ENCODE assay signal across 7 cellular contexts in the genomic region with DNA sequence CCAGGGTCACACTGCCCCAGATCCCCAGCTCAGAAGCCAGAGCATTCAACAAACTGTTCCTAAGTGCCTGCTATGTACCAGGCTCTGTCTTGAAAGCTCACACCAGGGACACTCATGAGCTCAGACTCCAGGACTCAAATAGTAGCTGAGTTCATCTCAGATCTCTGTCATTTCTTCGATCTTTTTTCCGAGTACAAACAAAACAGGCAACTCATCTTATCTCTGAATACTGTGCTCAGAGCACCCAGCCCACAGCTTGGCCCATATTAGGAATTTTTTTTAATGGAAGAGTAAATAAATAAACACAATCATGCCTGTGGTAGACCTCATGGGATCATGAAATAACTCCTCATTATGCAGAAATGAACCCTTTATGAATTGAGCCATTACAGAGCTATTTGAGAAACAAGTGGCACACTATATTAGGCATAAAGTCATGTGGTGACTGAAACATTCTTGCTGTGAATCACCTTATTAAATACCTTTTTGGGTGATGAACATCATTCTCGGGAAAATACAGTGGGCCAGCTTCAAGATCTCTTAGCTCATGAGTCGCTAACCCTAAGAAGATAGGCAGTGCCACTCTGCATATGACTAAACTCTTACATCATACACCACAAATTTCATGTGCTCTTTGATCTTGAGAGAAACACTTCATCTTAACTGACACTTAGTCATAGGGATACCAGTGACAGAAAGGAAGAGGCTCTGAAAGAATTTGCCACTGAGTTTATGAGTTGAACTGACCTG. TPM values are rescaled to one million over a fixed set of nuclear protein-coding genes. Genes with fewer than 3 reads are reported as not detected.
A peak's percentile ranks its signal among the peaks of the same experiment; 100 is the strongest.
DNase-seq lines count a peak whose midpoint lies in the region; ATAC-seq and TF ChIP-seq lines count a peak whose summit lies in the region.

No MANE protein-coding gene starts in this region.

- H3K27ac Mint-ChIP-seq in stimulated activated naive CD8-positive, alpha-beta T cell treated with anti-CD3 and anti-CD28 coated beads, Interleukin-15, amount 100 ng/mL, for 72 hours, result peak overlapping the region in 1 of 2 donors; percentile 52
- no peak overlapping the region for H3K27ac Mint-ChIP-seq in mesothelial cell of epicardium

- peak; percentile 93 for ATAC-seq in GM18909 (IDR thresholded peaks at IDR 0.05; ENCODE audit: poor library complexity, unreplicated experiment)
- peak; percentile 80 for ATAC-seq in HG02763 (IDR thresholded peaks at IDR 0.05; ENCODE audit: unreplicated experiment)
- peak; percentile 92 for ATAC-seq in stimulated activated naive CD8-positive, alpha-beta T cell treated with anti-CD3 and anti-CD28 coated beads, Interleukin-15, amount 100 ng/mL, for 72 hours

- H3K4me3 Mint-ChIP-seq in stimulated activated naive CD8-positive, alpha-beta T cell treated with anti-CD3 and anti-CD28 coated beads, Interleukin-15, amount 100 ng/mL, for 72 hours, result no peak overlapping the region
- no peak overlapping the region for H3K4me3 Mint-ChIP-seq in mesothelial cell of epicardium

- no peaks in the 10 kb centered on the region for H3K9me3 ChIP-seq in OCI-LY3 (ENCODE audit: insufficient read depth, low read length)

- H3K4me1 ChIP-seq in OCI-LY3 (ENCODE audit: low read length), result peaks cover 16% of the 10 kb centered on the region

- H3K27ac ChIP-seq in OCI-LY3 (ENCODE audit: low read length), result no peak overlapping the region
- H3K27ac ChIP-seq in epithelial cell of prostate, result peak overlapping the region; percentile 71

- H2AFZ ChIP-seq in OCI-LY3 (ENCODE audit: low read depth, low read length), result no peak overlapping the region

- H3K4me1 Mint-ChIP-seq in stimulated activated naive CD8-positive, alpha-beta T cell treated with anti-CD3 and anti-CD28 coated beads, Interleukin-15, amount 100 ng/mL, for 72 hours, result peaks cover 32% of the 10 kb centered on the region
- peaks cover 24% of the 10 kb centered on the region for H3K4me1 Mint-ChIP-seq in mesothelial cell of epicardium

- no peak overlapping the region for H3K9ac ChIP-seq in OCI-LY3 (ENCODE audit: low read length)

- no peaks in the 10 kb centered on the region for H3K36me3 Mint-ChIP-seq in mesothelial cell of epicardium

- H3K9me3 Mint-ChIP-seq in stimulated activated naive CD8-positive, alpha-beta T cell treated with anti-CD3 and anti-CD28 coated beads, Interleukin-15, amount 100 ng/mL, for 72 hours, result peaks cover 0 to 5% of the 10 kb centered on the region in 2 donors
- H3K9me3 Mint-ChIP-seq in mesothelial cell of epicardium, result no peaks in the 10 kb centered on the region

- H3K79me2 ChIP-seq in OCI-LY3 (ENCODE audit: low read length), result no peaks in the 10 kb centered on the region

- H3K36me3 ChIP-seq in OCI-LY3 (replicated peaks; ENCODE audit: low read depth, low read length), result no peaks in the 10 kb centered on the region

- H3K27me3 ChIP-seq in OCI-LY3 (ENCODE audit: low read depth, low read length), result peaks cover 20% of the 10 kb centered on the region

- TF ChIP-seq CTCF in OCI-LY3 (IDR thresholded peaks at IDR 0.05; ENCODE audit: low read depth, low read length) (no peak), mesothelial cell of epicardium (IDR thresholded peaks at IDR 0.05; ENCODE audit: unreplicated experiment) (no peak)

- H4K20me1 ChIP-seq in OCI-LY3 (ENCODE audit: insufficient read depth, low read length), result no peaks in the 10 kb centered on the region

- H3K4me2 ChIP-seq in OCI-LY3 (ENCODE audit: low read length), result peak overlapping the region; percentile 52

- DNase-seq in epithelial cell of prostate (ENCODE audit: low read depth, low spot score), result peak; percentile 81
- DNase-seq in stimulated activated naive CD8-positive, alpha-beta T cell treated with anti-CD3 and anti-CD28 coated beads, Interleukin-15, amount 100 ng/mL, for 72 hours, result peak; percentile 40 to 58
- no peak for DNase-seq in SK-N-DZ (ENCODE audit: low spot score)
- no peak for DNase-seq in mesothelial cell of epicardium (ENCODE audit: low spot score in 2 of 2, unreplicated experiment in 2 of 2)

- no peak overlapping the region for H3K4me3 ChIP-seq in OCI-LY3 (ENCODE audit: low read length)

- peaks cover 69% of the 10 kb centered on the region for H3K27me3 Mint-ChIP-seq in stimulated activated naive CD8-positive, alpha-beta T cell treated with anti-CD3 and anti-CD28 coated beads, Interleukin-15, amount 100 ng/mL, for 72 hours
- H3K27me3 Mint-ChIP-seq in mesothelial cell of epicardium (ENCODE audit: low read depth), result peaks cover 8% of the 10 kb centered on the region

RNA-seq across cellular contexts. Expression of gene SH3RF2, which starts 9.9 kb away (rescaled TPM):
- not detected in 2 replicates for polyA plus RNA-seq in SK-N-DZ (2014; cell fraction: cytosol; rRNA removed)
- not detected in 2 replicates for polyA plus RNA-seq in SK-N-DZ (2014; cell fraction: nucleus; rRNA removed)
- total RNA-seq in mesothelial cell of epicardium, result 2.2 to 3.2 TPM (median 2.5 TPM) in 3 replicates

Comparison
In these comparisons a context has a peak if more than half of its experiments do, and no peak if none do; other contexts are left out.
1. DNase-seq: peak in epithelial cell of prostate (single experiment) and stimulated activated naive CD8-positive, alpha-beta T cell treated with anti-CD3 and anti-CD28 coated beads, Interleukin-15, amount 100 ng/mL, for 72 hours (2 of 2); none in SK-N-DZ (single experiment) and mesothelial cell of epicardium (0 of 2).
2. Peak in every context shown above with its lines, with median percentiles within 50 percentile points of each other: ATAC-seq.